Comparison of ENCODE assay signal across 2 cellular contexts in the genomic region with DNA sequence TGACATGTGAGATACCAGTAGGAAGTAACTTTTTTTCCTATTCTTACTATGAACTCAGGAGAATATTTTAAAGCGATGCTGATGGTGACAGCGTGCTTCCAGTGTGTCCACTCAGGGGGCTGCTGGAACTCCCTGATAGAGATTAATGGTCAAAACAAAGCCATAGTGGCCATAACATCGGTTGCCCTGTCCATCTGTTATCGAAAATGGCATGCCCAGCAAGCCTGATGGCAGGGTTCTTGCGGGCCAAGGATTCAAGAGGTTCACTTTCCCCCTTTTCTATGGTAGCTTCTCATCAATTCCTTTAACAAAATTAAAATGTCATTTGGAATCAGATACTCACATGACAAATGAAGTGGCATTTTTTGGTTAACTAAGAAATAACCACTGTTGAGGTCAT.
TF ChIP-seq lines count a peak whose summit lies in the region.

No MANE protein-coding gene starts in this region.

TF ChIP-seq in GM23338, 12 proteins besides CTCF, POLR2A, EP300 and RAD21:
- TF ChIP-seq, protein P1, sequence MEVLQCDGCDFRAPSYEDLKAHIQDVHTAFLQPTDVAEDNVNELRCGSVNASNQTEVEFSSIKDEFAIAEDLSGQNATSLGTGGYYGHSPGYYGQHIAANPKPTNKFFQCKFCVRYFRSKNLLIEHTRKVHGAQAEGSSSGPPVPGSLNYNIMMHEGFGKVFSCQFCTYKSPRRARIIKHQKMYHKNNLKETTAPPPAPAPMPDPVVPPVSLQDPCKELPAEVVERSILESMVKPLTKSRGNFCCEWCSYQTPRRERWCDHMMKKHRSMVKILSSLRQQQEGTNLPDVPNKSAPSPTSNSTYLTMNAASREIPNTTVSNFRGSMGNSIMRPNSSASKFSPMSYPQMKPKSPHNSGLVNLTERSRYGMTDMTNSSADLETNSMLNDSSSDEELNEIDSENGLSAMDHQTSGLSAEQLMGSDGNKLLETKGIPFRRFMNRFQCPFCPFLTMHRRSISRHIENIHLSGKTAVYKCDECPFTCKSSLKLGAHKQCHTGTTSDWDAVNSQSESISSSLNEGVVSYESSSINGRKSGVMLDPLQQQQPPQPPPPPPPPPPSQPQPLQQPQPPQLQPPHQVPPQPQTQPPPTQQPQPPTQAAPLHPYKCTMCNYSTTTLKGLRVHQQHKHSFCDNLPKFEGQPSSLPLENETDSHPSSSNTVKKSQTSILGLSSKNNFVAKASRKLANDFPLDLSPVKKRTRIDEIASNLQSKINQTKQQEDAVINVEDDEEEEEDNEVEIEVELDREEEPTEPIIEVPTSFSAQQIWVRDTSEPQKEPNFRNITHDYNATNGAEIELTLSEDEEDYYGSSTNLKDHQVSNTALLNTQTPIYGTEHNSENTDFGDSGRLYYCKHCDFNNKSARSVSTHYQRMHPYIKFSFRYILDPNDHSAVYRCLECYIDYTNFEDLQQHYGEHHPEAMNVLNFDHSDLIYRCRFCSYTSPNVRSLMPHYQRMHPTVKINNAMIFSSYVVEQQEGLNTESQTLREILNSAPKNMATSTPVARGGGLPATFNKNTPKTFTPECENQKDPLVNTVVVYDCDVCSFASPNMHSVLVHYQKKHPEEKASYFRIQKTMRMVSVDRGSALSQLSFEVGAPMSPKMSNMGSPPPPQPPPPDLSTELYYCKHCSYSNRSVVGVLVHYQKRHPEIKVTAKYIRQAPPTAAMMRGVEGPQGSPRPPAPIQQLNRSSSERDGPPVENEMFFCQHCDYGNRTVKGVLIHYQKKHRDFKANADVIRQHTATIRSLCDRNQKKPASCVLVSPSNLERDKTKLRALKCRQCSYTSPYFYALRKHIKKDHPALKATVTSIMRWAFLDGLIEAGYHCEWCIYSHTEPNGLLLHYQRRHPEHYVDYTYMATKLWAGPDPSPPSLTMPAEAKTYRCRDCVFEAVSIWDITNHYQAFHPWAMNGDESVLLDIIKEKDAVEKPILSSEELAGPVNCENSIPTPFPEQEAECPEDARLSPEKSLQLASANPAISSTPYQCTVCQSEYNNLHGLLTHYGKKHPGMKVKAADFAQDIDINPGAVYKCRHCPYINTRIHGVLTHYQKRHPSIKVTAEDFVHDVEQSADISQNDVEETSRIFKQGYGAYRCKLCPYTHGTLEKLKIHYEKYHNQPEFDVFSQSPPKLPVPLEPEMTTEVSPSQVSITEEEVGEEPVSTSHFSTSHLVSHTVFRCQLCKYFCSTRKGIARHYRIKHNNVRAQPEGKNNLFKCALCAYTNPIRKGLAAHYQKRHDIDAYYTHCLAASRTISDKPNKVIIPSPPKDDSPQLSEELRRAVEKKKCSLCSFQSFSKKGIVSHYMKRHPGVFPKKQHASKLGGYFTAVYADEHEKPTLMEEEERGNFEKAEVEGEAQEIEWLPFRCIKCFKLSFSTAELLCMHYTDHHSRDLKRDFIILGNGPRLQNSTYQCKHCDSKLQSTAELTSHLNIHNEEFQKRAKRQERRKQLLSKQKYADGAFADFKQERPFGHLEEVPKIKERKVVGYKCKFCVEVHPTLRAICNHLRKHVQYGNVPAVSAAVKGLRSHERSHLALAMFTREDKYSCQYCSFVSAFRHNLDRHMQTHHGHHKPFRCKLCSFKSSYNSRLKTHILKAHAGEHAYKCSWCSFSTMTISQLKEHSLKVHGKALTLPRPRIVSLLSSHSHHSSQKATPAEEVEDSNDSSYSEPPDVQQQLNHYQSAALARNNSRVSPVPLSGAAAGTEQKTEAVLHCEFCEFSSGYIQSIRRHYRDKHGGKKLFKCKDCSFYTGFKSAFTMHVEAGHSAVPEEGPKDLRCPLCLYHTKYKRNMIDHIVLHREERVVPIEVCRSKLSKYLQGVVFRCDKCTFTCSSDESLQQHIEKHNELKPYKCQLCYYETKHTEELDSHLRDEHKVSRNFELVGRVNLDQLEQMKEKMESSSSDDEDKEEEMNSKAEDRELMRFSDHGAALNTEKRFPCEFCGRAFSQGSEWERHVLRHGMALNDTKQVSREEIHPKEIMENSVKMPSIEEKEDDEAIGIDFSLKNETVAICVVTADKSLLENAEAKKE (CRISPR knock-in tag; IDR thresholded peaks at IDR 0.05): no peak
- no peak for TF ChIP-seq STAT1 (IDR thresholded peaks at IDR 0.05; ENCODE audit: unreplicated experiment)

TF ChIP-seq in WTC11, 78 proteins besides CTCF, POLR2A, EP300 and RAD21 (continued from another document):
- TF ChIP-seq, protein P2, sequence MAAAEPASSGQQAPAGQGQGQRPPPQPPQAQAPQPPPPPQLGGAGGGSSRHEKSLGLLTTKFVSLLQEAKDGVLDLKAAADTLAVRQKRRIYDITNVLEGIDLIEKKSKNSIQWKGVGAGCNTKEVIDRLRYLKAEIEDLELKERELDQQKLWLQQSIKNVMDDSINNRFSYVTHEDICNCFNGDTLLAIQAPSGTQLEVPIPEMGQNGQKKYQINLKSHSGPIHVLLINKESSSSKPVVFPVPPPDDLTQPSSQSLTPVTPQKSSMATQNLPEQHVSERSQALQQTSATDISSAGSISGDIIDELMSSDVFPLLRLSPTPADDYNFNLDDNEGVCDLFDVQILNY (CRISPR knock-in tag; IDR thresholded peaks at IDR 0.05): no peak
TF ChIP-seq in WTC11: peak in this region for 0.
